ENCODE assay signal across 8 cellular contexts in genomic region chr17:45147581-45148182, GRCh38. TPM values are rescaled to one million over a fixed set of nuclear protein-coding genes. Genes with fewer than 3 reads are reported as not detected.
DNase-seq lines count a peak whose midpoint lies in the region; ATAC-seq lines count a peak whose summit lies in the region.

No MANE protein-coding gene starts in this region.

- POLR2A ChIA-PET in activated CD4-positive, alpha-beta memory T cell treated with anti-CD3 and anti-CD28 coated beads, Interleukin-2, amount 10 ng/mL, durations not matched to agents 7 days and 5 days (lab: Charles Lee), result interaction anchor here (0.9 to 6.6 kb wide), 17 partner anchors 10 to 261 kb away, joined by 3 to 470 read pairs (median 22); partner anchors contain the start of genes ACBD4, DCAKD, FMNL1 and HEXIM2

- DNase-seq in COLO829 (ENCODE audit: low spot score), result peak; percentile 77
- peak; percentile 97 for DNase-seq in NCI-H82 (lab: John Stamatoyannopoulos, UW)
- DNase-seq in activated CD4-positive, alpha-beta memory T cell treated with anti-CD3 and anti-CD28 coated beads, Interleukin-2, amount 10 ng/mL, durations not matched to agents 7 days and 5 days, result peak; percentile 84
- peak; percentile 65 for DNase-seq in effector CD4-positive, alpha-beta T cell
- DNase-seq in lung microvascular endothelial cell (ENCODE audit: low read depth in 2 of 2), result peak; percentile 91 to 92
- peak; percentile 58 to 61 (median 60) for DNase-seq in stimulated activated CD4-positive, alpha-beta T cell treated with anti-CD3 and anti-CD28 coated beads, TNF-alpha, amount 100 ng/mL, for 4 hours (ENCODE audit: low read depth in 3 of 3)

- H3K36me3 Mint-ChIP-seq in activated CD4-positive, alpha-beta memory T cell treated with anti-CD3 and anti-CD28 coated beads, Interleukin-2, amount 10 ng/mL, durations not matched to agents 7 days and 5 days (ENCODE audit: low read depth), result peaks cover 29% of the 10 kb centered on the region

- ATAC-seq in HG03575 (IDR thresholded peaks at IDR 0.05; ENCODE audit: extremely low read depth, insufficient number of reproducible peaks, low FRiP score, unreplicated experiment) (peak; percentile 5), HG02973 (IDR thresholded peaks at IDR 0.05; ENCODE audit: unreplicated experiment) (no peak)

- no peaks in the 10 kb centered on the region for H3K27me3 Mint-ChIP-seq in activated CD4-positive, alpha-beta memory T cell treated with anti-CD3 and anti-CD28 coated beads, Interleukin-2, amount 10 ng/mL, durations not matched to agents 7 days and 5 days

- no peaks in the 10 kb centered on the region for H3K9me3 Mint-ChIP-seq in activated CD4-positive, alpha-beta memory T cell treated with anti-CD3 and anti-CD28 coated beads, Interleukin-2, amount 10 ng/mL, durations not matched to agents 7 days and 5 days

- H3K27ac Mint-ChIP-seq in activated CD4-positive, alpha-beta memory T cell treated with anti-CD3 and anti-CD28 coated beads, Interleukin-2, amount 10 ng/mL, durations not matched to agents 7 days and 5 days, result peak overlapping the region; percentile 98

- CTCF ChIA-PET in activated CD4-positive, alpha-beta memory T cell treated with anti-CD3 and anti-CD28 coated beads, Interleukin-2, amount 10 ng/mL, durations not matched to agents 7 days and 5 days (lab: Charles Lee), result interaction anchor here (0.6 to 11.2 kb wide), 9 partner anchors 10 to 165 kb away, joined by 3 to 347 read pairs (median 8); partner anchors contain the start of genes ACBD4, DCAKD, HEXIM2 and PLCD3

- H3K4me1 Mint-ChIP-seq in activated CD4-positive, alpha-beta memory T cell treated with anti-CD3 and anti-CD28 coated beads, Interleukin-2, amount 10 ng/mL, durations not matched to agents 7 days and 5 days, result peaks cover 50% of the 10 kb centered on the region

- H3K4me3 Mint-ChIP-seq in activated CD4-positive, alpha-beta memory T cell treated with anti-CD3 and anti-CD28 coated beads, Interleukin-2, amount 10 ng/mL, durations not matched to agents 7 days and 5 days, result peak overlapping the region; percentile 97

RNA-seq across cellular contexts. Expression of gene HEXIM1, which starts 0.6 kb away (rescaled TPM):
- 10 to 100 TPM; 35.0 to 35.8 TPM for total RNA-seq in activated CD4-positive, alpha-beta memory T cell treated with anti-CD3 and anti-CD28 coated beads, Interleukin-2, amount 10 ng/mL, durations not matched to agents 7 days and 5 days
- 4.8 and 7.1 TPM in 2 replicates for total RNA-seq in lung microvascular endothelial cell

RNA-seq across cellular contexts. Expression of gene ACBD4, which starts 12.2 kb away (rescaled TPM):
- 10 to 100 TPM; 15.0 to 17.8 TPM for total RNA-seq in activated CD4-positive, alpha-beta memory T cell treated with anti-CD3 and anti-CD28 coated beads, Interleukin-2, amount 10 ng/mL, durations not matched to agents 7 days and 5 days
- total RNA-seq in lung microvascular endothelial cell, result 3.2 and 3.3 TPM in 2 replicates

RNA-seq across cellular contexts. Expression of gene HEXIM2, which starts 14.0 kb away (rescaled TPM):
- 1 to 10 TPM; 6.5 to 8.0 TPM for total RNA-seq in activated CD4-positive, alpha-beta memory T cell treated with anti-CD3 and anti-CD28 coated beads, Interleukin-2, amount 10 ng/mL, durations not matched to agents 7 days and 5 days
- total RNA-seq in lung microvascular endothelial cell, result 2.6 and 3.1 TPM in 2 replicates

RNA-seq across cellular contexts. Expression of gene PLCD3, which starts 15.4 kb away (rescaled TPM):
- total RNA-seq in activated CD4-positive, alpha-beta memory T cell treated with anti-CD3 and anti-CD28 coated beads, Interleukin-2, amount 10 ng/mL, durations not matched to agents 7 days and 5 days, result 1 to 10 TPM; 2.7 to 3.1 TPM
- total RNA-seq in lung microvascular endothelial cell, result 10.9 and 12.3 TPM in 2 replicates
